In genomic region chr12:56152132-56152755, GRCh38 we compare ENCODE assay signal across 8 cellular contexts. TPM values are rescaled to one million over a fixed set of nuclear protein-coding genes. Genes with fewer than 3 reads are reported as not detected.
DNase-seq lines count a peak whose midpoint lies in the region; ATAC-seq and TF ChIP-seq lines count a peak whose summit lies in the region.

Gene MYL6B (plus strand): TSS chr12:56152587. CDS start chr12:56153919, 1,332 bp downstream.

- H3K4me3 ChIP-seq in liver (ENCODE audit: low read depth in 1 of 3, low read length in 3 of 3), result peak within 1 kb of the TSS; percentile 68 to 83 (median 79)

- intact Hi-C loops in CD14-positive monocyte (cut with micrococcal nuclease), result loop anchor here in 1 of 2 donors (5.0 kb wide), 1 partner anchor 35 kb away; the partner anchor contains the start of genes RPL41 and ZC3H10

- ATAC-seq in GM19395 (IDR thresholded peaks at IDR 0.05; ENCODE audit: unreplicated experiment) (peak; percentile 73), HG03558 (IDR thresholded peaks at IDR 0.05; ENCODE audit: extremely low read depth, unreplicated experiment) (peak; percentile 80)

- TF ChIP-seq RAD21 in liver (IDR thresholded peaks at IDR 0.05), result no peak

- H3K36me3 Mint-ChIP-seq in CD14-positive monocyte, result peaks cover 7 to 10% of the 10 kb centered on the region in 2 donors

- H3K9me3 ChIP-seq in liver (ENCODE audit: control insufficient read depth in 4 of 4, low read length in 3 of 4), result no peaks in the 10 kb centered on the region

- H3K36me3 ChIP-seq in liver (ENCODE audit: control insufficient read depth in 4 of 4, insufficient read depth in 3 of 4, low read depth in 1 of 4, low read length in 3 of 4), result no peaks in the 10 kb centered on the region

- H3K27ac ChIP-seq in liver (ENCODE audit: low read depth in 1 of 2, low read length in 2 of 2), result peak within 1 kb of the TSS; percentile 88 to 98

- TF ChIP-seq CTCF in CD14-positive monocyte (IDR thresholded peaks at IDR 0.05) (no peak), liver (IDR thresholded peaks at IDR 0.05; ENCODE audit: low read depth, low read length, missing input control) (no peak)

- H3K9me3 Mint-ChIP-seq in CD14-positive monocyte, result no peaks in the 10 kb centered on the region

- peaks cover 0 to 4% (median 3%) of the 10 kb centered on the region in 3 donors for H3K27me3 Mint-ChIP-seq in CD14-positive monocyte (ENCODE audit: low read depth in 3 of 3)

- H3K27ac Mint-ChIP-seq in CD14-positive monocyte, result peak within 1 kb of the TSS; percentile 94 to 97 (median 97)

- H3K27me3 ChIP-seq in liver (ENCODE audit: control insufficient read depth in 4 of 4, insufficient read depth in 4 of 4, low read length in 3 of 4), result no peaks in the 10 kb centered on the region

- peak within 1 kb of the TSS; percentile 86 to 95 for H3K9ac ChIP-seq in liver (ENCODE audit: low read depth in 1 of 2, low read length in 2 of 2)

- peaks cover 9 to 33% (median 24%) of the 10 kb centered on the region in 4 donors for H3K4me1 ChIP-seq in liver (ENCODE audit: control insufficient read depth in 4 of 4, insufficient read depth in 4 of 4, low read length in 3 of 4)

- H3K4me3 Mint-ChIP-seq in CD14-positive monocyte, result peak within 1 kb of the TSS; percentile 85 to 91

- under 1% methylated on average over 37 of the region's 37 CpGs for WGBS in liver

- DNase-seq in CD14-positive monocyte (ENCODE audit: low spot score), result peak; percentile 89
- peak; percentile 76 for DNase-seq in NCI-H748 treated with DMSO at 0.1 percent for 48 hours (lab: John Stamatoyannopoulos, UW)
- DNase-seq in activated CD4-positive, alpha-beta T cell treated with anti-CD3 and anti-CD28 coated beads, Interleukin-2, amount 50 U/mL, for 24 hours (ENCODE audit: low read depth in 1 of 2, low spot score in 1 of 2), result peak; percentile 85 to 93
- peak; percentile 94 for DNase-seq in dermis blood vessel endothelial cell
- DNase-seq in stimulated activated CD4-positive, alpha-beta T cell treated with anti-CD3 and anti-CD28 coated beads, Interleukin-4, amount 100 ng/mL, for 1 hour, result peak; percentile 95

- peaks cover 32% of the 10 kb centered on the region for H3K4me1 Mint-ChIP-seq in CD14-positive monocyte

TF ChIP-seq in liver, 16 proteins besides CTCF, POLR2A, EP300 and RAD21:
- TF ChIP-seq EGR1 (IDR thresholded peaks at IDR 0.05; ENCODE audit: low read depth in 2 of 2) (peak in 1 of 2 donors; percentile 75), JUND (IDR thresholded peaks at IDR 0.05) (peak; percentile 60 to 79), ZBTB33 (IDR thresholded peaks at IDR 0.05) (peak; percentile 91), ATF3 (IDR thresholded peaks at IDR 0.05) (no peak), FOXA1 (IDR thresholded peaks at IDR 0.05) (no peak), NR2F2 (IDR thresholded peaks at IDR 0.05) (no peak), HNF4A (conservative IDR thresholded peaks at IDR 0.05) (peak in 1 of 2 donors; percentile 11), RXRA (IDR thresholded peaks at IDR 0.05) (peak in 1 of 2 donors; percentile 24), FOXA2 (IDR thresholded peaks at IDR 0.05) (no peak), SP1 (IDR thresholded peaks at IDR 0.05) (peak; percentile 34), TAF1 (conservative IDR thresholded peaks at IDR 0.05) (peak; percentile 39), REST (IDR thresholded peaks at IDR 0.05) (no peak), GABPA (IDR thresholded peaks at IDR 0.05 in 1 of 2, conservative IDR thresholded peaks at IDR 0.05 in 1 of 2) (peak; percentile 49 to 91), YY1 (IDR thresholded peaks at IDR 0.05) (peak; percentile 97), HNF4G (IDR thresholded peaks at IDR 0.05) (no peak), MAX (IDR thresholded peaks at IDR 0.05) (peak; percentile 44)

RNA-seq across cellular contexts. Expression of gene MYL6B, which starts in this region (rescaled TPM):
- polyA plus RNA-seq in CD14-positive monocyte (1 to 10 TPM; 4.1 to 4.3 TPM), liver (10 to 100 TPM; 11.2 to 13.9 TPM)
- total RNA-seq in dermis blood vessel endothelial cell (80.8 and 96.8 TPM in 2 replicates), liver (10 to 100 TPM in 1 of 2 donors, 1 to 10 TPM in 1; 3.7 to 14.2 TPM)

Comparison
In these comparisons a context has a peak if more than half of its experiments do, and no peak if none do; other contexts are left out.
1. Peak in every context shown above with its lines: DNase-seq, ATAC-seq, H3K4me3 ChIP-seq and H3K27ac ChIP-seq.